Comparison of ENCODE assay signal across 23 cellular contexts in genomic region chr16:53446090-53446489, GRCh38. TPM values are rescaled to one million over a fixed set of nuclear protein-coding genes. Genes with fewer than 3 reads are reported as not detected.
A peak's percentile ranks its signal among the peaks of the same experiment; 100 is the strongest.
DNase-seq lines count a peak whose midpoint lies in the region; ATAC-seq and TF ChIP-seq lines count a peak whose summit lies in the region.
"Had no signal": no experiment of that assay in that cellular context is flagged by ENCODE, and none has a peak within 500 bp of the region (broad histone marks: within the 10 kb centered on the region; RNA-seq: fewer than 3 reads in every experiment).

No MANE protein-coding gene starts in this region.

- peak overlapping the region; percentile 21 for H3K27ac ChIP-seq in CD4-positive, CD25-positive, alpha-beta regulatory T cell (ENCODE audit: insufficient read depth, low read length, poor library complexity, severe bottlenecking)
- H3K27ac ChIP-seq in Panc1 (ENCODE audit: low read length) = no peak overlapping the region
- no peak overlapping the region for H3K27ac ChIP-seq in ovary
- no peak overlapping the region for H3K27ac ChIP-seq in gastrocnemius medialis

- no peak for TF ChIP-seq EP300 in ovary (IDR thresholded peaks at IDR 0.05)

- CTCF ChIA-PET in activated CD4-positive, alpha-beta T cell treated with anti-CD3 and anti-CD28 coated beads for 36 hours (lab: Charles Lee) = interaction anchor here (0.6 to 2.8 kb wide), 4 partner anchors 9 to 255 kb away, joined by 3 to 19 read pairs (median 9); no protein-coding TSS in a partner anchor
- CTCF ChIA-PET in Panc1 (lab: Charles Lee) = no interaction called here

- peaks cover 40% of the 10 kb centered on the region for H3K36me3 Mint-ChIP-seq in activated CD4-positive, alpha-beta T cell treated with anti-CD3 and anti-CD28 coated beads for 36 hours (ENCODE audit: low read depth)
- peaks cover 51% of the 10 kb centered on the region for H3K36me3 Mint-ChIP-seq in CD4-positive, CD25-positive, alpha-beta regulatory T cell
- H3K36me3 Mint-ChIP-seq in effector memory CD8-positive, alpha-beta T cell (ENCODE audit: insufficient read depth) = peaks cover 69% of the 10 kb centered on the region

- H3K4me1 Mint-ChIP-seq in activated CD4-positive, alpha-beta T cell treated with anti-CD3 and anti-CD28 coated beads for 36 hours = peaks cover 36% of the 10 kb centered on the region
- H3K4me1 Mint-ChIP-seq in CD4-positive, CD25-positive, alpha-beta regulatory T cell = peaks cover 30 to 52% (median 37%) of the 10 kb centered on the region in 4 donors
- peaks cover 16 to 22% of the 10 kb centered on the region in 2 donors for H3K4me1 Mint-ChIP-seq in effector memory CD8-positive, alpha-beta T cell (ENCODE audit: low read depth in 2 of 2)
- H3K4me1 Mint-ChIP-seq: brain had no signal

- POLR2A ChIA-PET in activated CD4-positive, alpha-beta T cell treated with anti-CD3 and anti-CD28 coated beads for 36 hours (lab: Charles Lee) = no interaction called here
- POLR2A ChIA-PET in Panc1 (lab: Charles Lee) = no interaction called here

- H3K27me3 Mint-ChIP-seq in activated CD4-positive, alpha-beta T cell treated with anti-CD3 and anti-CD28 coated beads for 36 hours = no peaks in the 10 kb centered on the region
- H3K27me3 Mint-ChIP-seq in CD4-positive, CD25-positive, alpha-beta regulatory T cell = no peaks in the 10 kb centered on the region
- no peaks in the 10 kb centered on the region for H3K27me3 Mint-ChIP-seq in effector memory CD8-positive, alpha-beta T cell
- H3K27me3 Mint-ChIP-seq: brain, type B pancreatic cell had no signal

- in situ Hi-C loops in Panc1 (cut with HindIII; ENCODE audit: low pct_unique_long_range_greater_than_20kb, low sequenced_read_pairs) (no loop called here), gastrocnemius medialis (cut with MboI; ENCODE audit: low sequenced_read_pairs in 4 of 4) (no loop called here)

- H3K27me3 ChIP-seq in CD4-positive, CD25-positive, alpha-beta regulatory T cell (ENCODE audit: control insufficient read depth, insufficient read depth, low read length) = no peaks in the 10 kb centered on the region
- no peaks in the 10 kb centered on the region for H3K27me3 ChIP-seq in Panc1 (ENCODE audit: control insufficient read depth, insufficient read depth, low read length)
- no peaks in the 10 kb centered on the region for H3K27me3 ChIP-seq in ovary
- H3K27me3 ChIP-seq in gastrocnemius medialis = no peaks in the 10 kb centered on the region

- BruUV-seq in Panc1 (replicated peaks; lab: Mats Ljungman, UMichigan) = TSS peak; percentile 29

- DNase-seq in activated CD4-positive, alpha-beta T cell treated with anti-CD3 and anti-CD28 coated beads for 36 hours = no peak
- no peak for DNase-seq in activated CD4-positive, alpha-beta T cell treated with anti-CD3 and anti-CD28 coated beads for 1 hour
- no peak for DNase-seq in CD4-positive, CD25-positive, alpha-beta regulatory T cell
- DNase-seq in Panc1 (ENCODE audit: low read depth, low spot score) (no peak), ovary (no peak), gastrocnemius medialis (no peak), EL (no peak)
- DNase-seq in effector memory CD8-positive, alpha-beta T cell = no peak
- DNase-seq: activated CD4-positive, CD25-positive, alpha-beta regulatory T cell treated with anti-CD3 and anti-CD28 coated beads, Interleukin-2, amount 50 U/mL, for 72 hours; activated effector memory CD4-positive, alpha-beta T cell treated with Interleukin-2 at 50 U/mL for 16 hours; DMS79; GF-D8; GOT3; HFFc6; IMR-90; left ventricle myocardium superior; NCI-H1105 treated with DMSO at 0.1 percent for 48 hours; NCI-H1930; NCI-H524 treated with DMSO at 0.1 percent for 48 hours; SHP77 treated with DMSO at 0.1 percent for 48 hours; stimulated activated CD4-positive, alpha-beta T cell treated with anti-CD3 and anti-CD28 coated beads, Interleukin-1b, Interleukin-23, amount 100 ng/mL, for 48 hours had no signal

- peaks cover 73% of the 10 kb centered on the region for H3K36me3 ChIP-seq in CD4-positive, CD25-positive, alpha-beta regulatory T cell (ENCODE audit: control insufficient read depth, insufficient read depth, low read length)
- H3K36me3 ChIP-seq in Panc1 (ENCODE audit: control insufficient read depth, insufficient read depth, low read length) = peaks cover 2% of the 10 kb centered on the region; the same call in 1 of the 2 replicates
- no peaks in the 10 kb centered on the region for H3K36me3 ChIP-seq in ovary
- H3K36me3 ChIP-seq in gastrocnemius medialis = peaks cover 0 to 47% of the 10 kb centered on the region in 2 donors

- peaks cover 0 to 4% of the 10 kb centered on the region in 2 experiments for H3K9me3 ChIP-seq in CD4-positive, CD25-positive, alpha-beta regulatory T cell (ENCODE audit: control insufficient read depth in 2 of 2, low read length in 2 of 2)
- H3K9me3 ChIP-seq in Panc1 (ENCODE audit: control insufficient read depth, insufficient read depth, low read depth, low read length) (no peaks in the 10 kb centered on the region), ovary (no peaks in the 10 kb centered on the region), gastrocnemius medialis (no peaks in the 10 kb centered on the region)

- H3K4me1 ChIP-seq in CD4-positive, CD25-positive, alpha-beta regulatory T cell (ENCODE audit: control insufficient read depth, insufficient read depth, low read length, poor library complexity, severe bottlenecking) = peaks cover 21% of the 10 kb centered on the region
- H3K4me1 ChIP-seq in Panc1 (ENCODE audit: control insufficient read depth, insufficient read depth, low read length) (no peaks in the 10 kb centered on the region), ovary (ENCODE audit: insufficient read depth) (no peaks in the 10 kb centered on the region), gastrocnemius medialis (no peaks in the 10 kb centered on the region)

- H3K9me3 Mint-ChIP-seq in activated CD4-positive, alpha-beta T cell treated with anti-CD3 and anti-CD28 coated beads for 36 hours (ENCODE audit: low read depth) = no peaks in the 10 kb centered on the region
- H3K9me3 Mint-ChIP-seq in CD4-positive, CD25-positive, alpha-beta regulatory T cell = peaks cover 0 to 4% (median 0%) of the 10 kb centered on the region in 7 donors
- H3K9me3 Mint-ChIP-seq in effector memory CD8-positive, alpha-beta T cell = no peaks in the 10 kb centered on the region
- H3K9me3 Mint-ChIP-seq: brain, HFFc6, type B pancreatic cell had no signal

- H3K4me3 ChIP-seq in CD4-positive, CD25-positive, alpha-beta regulatory T cell (ENCODE audit: low read depth, low read length) = no peak overlapping the region
- no peak overlapping the region for H3K4me3 ChIP-seq in Panc1 (ENCODE audit: low read depth in 2 of 2, low read length in 2 of 2)
- no peak overlapping the region for H3K4me3 ChIP-seq in ovary
- no peak overlapping the region for H3K4me3 ChIP-seq in gastrocnemius medialis

- intact Hi-C loops in activated CD4-positive, alpha-beta T cell treated with anti-CD3 and anti-CD28 coated beads for 36 hours (cut with DNase I, micrococcal nuclease) = no loop called here
- intact Hi-C loops in Panc1 (cut with micrococcal nuclease; ENCODE audit: unreplicated experiment) = no loop called here
- intact Hi-C loops in ovary (cut with DNase I) = no loop called here
- intact Hi-C loops in gastrocnemius medialis (cut with DNase I; ENCODE audit: low total_unique reads) = loop anchor here (5.0 kb wide), 1 partner anchor 36 kb away; no protein-coding TSS in a partner anchor

- no peak overlapping the region for H3K4me3 Mint-ChIP-seq in activated CD4-positive, alpha-beta T cell treated with anti-CD3 and anti-CD28 coated beads for 36 hours
- peak overlapping the region in 2 of 4 donors; percentile 7 to 32 for H3K4me3 Mint-ChIP-seq in CD4-positive, CD25-positive, alpha-beta regulatory T cell
- peak overlapping the region; percentile 79 to 90 for H3K4me3 Mint-ChIP-seq in effector memory CD8-positive, alpha-beta T cell
- H3K4me3 Mint-ChIP-seq: brain, HFFc6, type B pancreatic cell had no signal

- ATAC-seq in activated CD4-positive, alpha-beta T cell treated with anti-CD3 and anti-CD28 coated beads for 36 hours = no peak
- ATAC-seq in CD4-positive, CD25-positive, alpha-beta regulatory T cell (ENCODE audit: low read depth in 2 of 2) = no peak
- no peak for ATAC-seq in Panc1
- ATAC-seq in effector memory CD8-positive, alpha-beta T cell (replicated peaks) = no peak
- ATAC-seq in gastrocnemius medialis = no peak
- ATAC-seq: left ventricle myocardium superior had no signal

- peak overlapping the region; percentile 82 for H3K27ac Mint-ChIP-seq in activated CD4-positive, alpha-beta T cell treated with anti-CD3 and anti-CD28 coated beads for 36 hours
- H3K27ac Mint-ChIP-seq in CD4-positive, CD25-positive, alpha-beta regulatory T cell = peak overlapping the region; percentile 52 to 87 (median 62)
- peak overlapping the region; percentile 19 to 90 for H3K27ac Mint-ChIP-seq in effector memory CD8-positive, alpha-beta T cell
- H3K27ac Mint-ChIP-seq: brain, HFFc6, type B pancreatic cell had no signal

- no peak for TF ChIP-seq CTCF in Panc1 (IDR thresholded peaks at IDR 0.05)
- TF ChIP-seq CTCF in ovary (IDR thresholded peaks at IDR 0.05) = no peak
- no peak for TF ChIP-seq CTCF in gastrocnemius medialis (IDR thresholded peaks at IDR 0.05 in 4 of 5, conservative IDR thresholded peaks at IDR 0.05 in 1 of 5)

- 70 to 90% (median 82%) methylated on average over 3 of the region's 3 CpGs for WGBS in ovary, 3 donors

- TF ChIP-seq POLR2A in ovary (IDR thresholded peaks at IDR 0.05) = no peak
- no peak for TF ChIP-seq POLR2A in gastrocnemius medialis (IDR thresholded peaks at IDR 0.05)

RNA-seq across cellular contexts. Expression of gene RBL2, which starts 11.8 kb away (rescaled TPM):
- 10 to 100 TPM; 65.6 to 67.6 TPM for total RNA-seq in activated CD4-positive, alpha-beta T cell treated with anti-CD3 and anti-CD28 coated beads for 36 hours
- total RNA-seq in CD4-positive, CD25-positive, alpha-beta regulatory T cell = 208 TPM
- polyA plus RNA-seq in CD4-positive, CD25-positive, alpha-beta regulatory T cell = 100 to 1,000 TPM; 168 to 215 (median 205) TPM
- total RNA-seq in Panc1 (2021; ENCODE audit: unreplicated experiment) (28.9 TPM), ovary (10 to 100 TPM; 48.0 to 88.7 (median 71.7) TPM), gastrocnemius medialis (10 to 100 TPM; 48.0 to 60.6 (median 58.0) TPM)
- 14.3 TPM for polyA plus RNA-seq in Panc1 (2012; ENCODE audit: insufficient read length)
- polyA plus RNA-seq in ovary = 10 to 100 TPM; 49.8 to 73.7 TPM

RNA-seq across cellular contexts. Expression of gene AKTIP, which starts 56.9 kb away (rescaled TPM):
- 10 to 100 TPM; 22.7 to 25.9 TPM for total RNA-seq in activated CD4-positive, alpha-beta T cell treated with anti-CD3 and anti-CD28 coated beads for 36 hours
- 60.0 TPM for total RNA-seq in CD4-positive, CD25-positive, alpha-beta regulatory T cell
- 100 to 1,000 TPM in 1 of 4 donors, 10 to 100 TPM in 3; 74.1 to 109 (median 83.7) TPM for polyA plus RNA-seq in CD4-positive, CD25-positive, alpha-beta regulatory T cell
- total RNA-seq in Panc1 (2021; ENCODE audit: unreplicated experiment) (26.1 TPM), ovary (10 to 100 TPM; 29.9 to 51.5 (median 44.1) TPM), gastrocnemius medialis (100 to 1,000 TPM in 1 of 4 donors, 10 to 100 TPM in 3; 86.2 to 102 (median 94.1) TPM)
- 18.6 TPM for polyA plus RNA-seq in Panc1 (2012; ENCODE audit: insufficient read length)
- 10 to 100 TPM; 28.5 to 43.4 TPM for polyA plus RNA-seq in ovary
